In genomic region chr11:67439321-67440228, GRCh38 we compare ENCODE assay signal across 8 cellular contexts. TPM values are rescaled to one million over a fixed set of nuclear protein-coding genes. Genes with fewer than 3 reads are reported as not detected.
DNase-seq lines count a peak whose midpoint lies in the region; ATAC-seq, FAIRE-seq and TF ChIP-seq lines count a peak whose summit lies in the region.

No MANE protein-coding gene starts in this region.

- H3K36me3 ChIP-seq in K562 (ENCODE audit: control insufficient read depth, insufficient read depth, low read length) (peaks cover 68% of the 10 kb centered on the region; the same call in 2 of the 3 replicates), mucosa of descending colon (ENCODE audit: low read depth) (no peaks in the 10 kb centered on the region)

- no peak overlapping the region for H3K4me2 ChIP-seq in K562 (ENCODE audit: insufficient read depth, low read length)

- no TSS peak for BruUV-seq in K562 (replicated peaks; lab: Mats Ljungman, UMichigan)

- H3K79me2 ChIP-seq in K562 (ENCODE audit: control insufficient read depth, insufficient read depth, low read length) = peaks cover 8% of the 10 kb centered on the region

- FAIRE-seq in K562 (lab: Jason Lieb, UNC) = no peak

- WGBS in K562 (ENCODE audit: insufficient coverage, low coverage, missing lambda C conversion rate) = 87% methylated on average over 22 of the region's 31 CpGs

- no peak for TF ChIP-seq EP300 in K562 (IDR thresholded peaks at IDR 0.05; ENCODE audit: low read length)

- H4K20me1 ChIP-seq in K562 (replicated peaks; ENCODE audit: control insufficient read depth, insufficient read depth, low read length) = no peaks in the 10 kb centered on the region

- intact Hi-C loops in K562 (cut with micrococcal nuclease) (no loop called here), mucosa of descending colon (cut with DNase I, micrococcal nuclease) (no loop called here)

- peak in 1 of 2 experiments; percentile 31; a peak in 1 of 4 replicates for TF ChIP-seq RAD21 in K562 (CRISPR knock-in tag; conservative IDR thresholded peaks at IDR 0.05 in 1 of 2, IDR thresholded peaks at IDR 0.05 in 1 of 2)

- in situ Hi-C loops in K562 (cut with MboI) = no loop called here

- H3K27me3 ChIP-seq in K562 (ENCODE audit: control insufficient read depth in 2 of 2, insufficient read depth in 2 of 2, low read length in 2 of 2) = no peaks in the 10 kb centered on the region

- H3K4me3 ChIP-seq in K562 = no peak overlapping the region
- H3K4me3 ChIP-seq in mucosa of descending colon = no peak overlapping the region

- CTCF ChIA-PET in K562 (lab: Yijun Ruan, JAX; ENCODE audit: low intra/inter-chr PET ratio) = no interaction called here

- H3K9ac ChIP-seq in K562 (ENCODE audit: insufficient read depth in 1 of 2, low read depth in 2 of 2, low read length in 2 of 2) = peak overlapping the region in 1 of 2 experiments; percentile 73; a peak in 1 of 4 replicates

- 0 out of 3 replicates have a peak overlapping the region, but pooled peaks have one; percentile 28 for H3K27ac ChIP-seq in K562 (ENCODE audit: extremely low read depth, low read depth, low read length)

- no peak for ATAC-seq in K562
- ATAC-seq in mucosa of descending colon = peak; percentile 2
- ATAC-seq in GM21737 (IDR thresholded peaks at IDR 0.05; ENCODE audit: unreplicated experiment) = no peak
- no peak for ATAC-seq in HG02981 (IDR thresholded peaks at IDR 0.05; ENCODE audit: unreplicated experiment)
- no peak for ATAC-seq in GM21619 (IDR thresholded peaks at IDR 0.05; ENCODE audit: unreplicated experiment)

- H3K4me1 ChIP-seq in K562 (replicated peaks in 1 of 2; ENCODE audit: control insufficient read depth in 2 of 2, insufficient read depth in 2 of 2, low read length in 2 of 2) = peaks cover 18 to 91% of the 10 kb centered on the region in 2 experiments
- peaks cover 19% of the 10 kb centered on the region for H3K4me1 ChIP-seq in mucosa of descending colon (ENCODE audit: low read depth)

- TF ChIP-seq POLR2A in K562 (conservative IDR thresholded peaks at IDR 0.05) = peak; percentile 15; the same call in 1 of the 2 replicates

- POLR2A ChIA-PET in K562 (lab: Yijun Ruan, JAX) = interaction anchor here (0.5 to 3.0 kb wide), 10 partner anchors 8 to 512 kb away, joined by 3 to 21 read pairs (median 3); partner anchors contain the start of gene RPS6KB2

- H3K9me1 ChIP-seq in K562 (ENCODE audit: control insufficient read depth, insufficient read depth, low read length) = peaks cover 4% of the 10 kb centered on the region

- no peaks in the 10 kb centered on the region for H3K9me3 ChIP-seq in K562 (replicated peaks; ENCODE audit: control insufficient read depth, insufficient read depth, low read depth, low read length)
- H3K9me3 ChIP-seq in mucosa of descending colon = no peaks in the 10 kb centered on the region

- peak; percentile 65 for DNase-seq in activated CD4-positive, alpha-beta T cell treated with anti-CD3 and anti-CD28 coated beads for 48 hours
- no peak for DNase-seq in activated CD4-positive, alpha-beta T cell treated with anti-CD3 and anti-CD28 coated beads for 4 hours
- DNase-seq in MV-4-11 (lab: John Stamatoyannopoulos, UW) (peak; percentile 19), K562 (ENCODE audit: extremely low read depth in 1 of 4, low spot score in 3 of 4) (no peak), mucosa of descending colon (peak in 1 of 3 donors; percentile 67)

- TF ChIP-seq CTCF in K562 (IDR thresholded peaks at IDR 0.05 in 2 of 3, conservative IDR thresholded peaks at IDR 0.05 in 1 of 3; ENCODE audit: insufficient read depth in 2 of 3, low read depth in 1 of 3, low read length in 3 of 3) (peak in 2 of 3 experiments; percentile 39 to 43; a peak in 3 of 6 replicates), mucosa of descending colon (IDR thresholded peaks at IDR 0.05) (no peak)

- H2AFZ ChIP-seq in K562 (ENCODE audit: low read depth, low read length) = no peak overlapping the region

RNA-seq across cellular contexts. Expression of gene PTPRCAP, which starts 2.1 kb away (rescaled TPM):
- total RNA-seq in K562 (2011; cell fraction: chromatin; rRNA removed; ENCODE audit: low replicate concordance) = 2.2 and 10.5 TPM in 2 replicates
- 8.8 and 10.2 TPM in 2 replicates for total RNA-seq in K562 (2011; cell fraction: nucleolus; rRNA removed)
- 1.9 and 2.4 TPM in 2 replicates for total RNA-seq in K562 (2011; cell fraction: nucleoplasm; rRNA removed)
- total RNA-seq in K562 (2014; rRNA removed) (0.45 and 1.9 TPM in 2 replicates), K562 (2014; rRNA removed; fragmentation: Illumina TruSeq; extraction: Trizol) (not detected in 2 replicates), K562 (2015; rRNA removed; fragmentation: Illumina TruSeq; extraction: Trizol) (0.22 and 0.49 TPM in 2 replicates), K562 (2021) (1.1 and 1.5 TPM in 2 replicates), mucosa of descending colon (10 to 100 TPM in 2 of 3 donors, 1 to 10 TPM in 1; 7.2 to 13.6 (median 10.0) TPM)
- polyA plus RNA-seq in K562 (2011; rRNA removed) (0.51 and 0.64 TPM in 2 replicates), K562 (2014; fragmentation: Illumina TruSeq; extraction: Trizol) (not detected in 2 replicates), K562 (2014; fragmentation: Nextera tagmentation; extraction: Ambion mirVana) (not detected), K562 (2014; rRNA removed) (0.85 and 2.0 TPM in 2 replicates)
- 0.41 and 2.2 TPM in 2 replicates for polyA plus RNA-seq in K562 (2011; cell fraction: cytosol; rRNA removed)
- polyA plus RNA-seq in K562 (2011; cell fraction: nucleus; rRNA removed) = 10.9 and 26.0 TPM in 2 replicates
- polyA plus RNA-seq in K562 (2012) = 1.5 and 3.4 TPM in 2 replicates
- 0.18 and 0.21 TPM in 2 replicates for polyA minus RNA-seq in K562 (2011; rRNA and poly(A)+ RNA removed)
- not detected in 2 replicates for polyA minus RNA-seq in K562 (2011; cell fraction: cytosol; rRNA and poly(A)+ RNA removed)
- polyA minus RNA-seq in K562 (2011; cell fraction: nucleus; rRNA and poly(A)+ RNA removed) = 1.4 and 3.2 TPM in 2 replicates

RNA-seq across cellular contexts. Expression of gene CORO1B, which starts 3.7 kb away (rescaled TPM):
- 31.2 and 107 TPM in 2 replicates for total RNA-seq in K562 (2011; cell fraction: chromatin; rRNA removed; ENCODE audit: low replicate concordance)
- 111 and 119 TPM in 2 replicates for total RNA-seq in K562 (2011; cell fraction: nucleolus; rRNA removed)
- total RNA-seq in K562 (2011; cell fraction: nucleoplasm; rRNA removed) = 33.6 and 41.0 TPM in 2 replicates
- 120 and 167 TPM in 2 replicates for total RNA-seq in K562 (2014; rRNA removed)
- total RNA-seq in K562 (2014; rRNA removed; fragmentation: Illumina TruSeq; extraction: Trizol) = 5.2 and 14.6 TPM in 2 replicates
- 73.6 and 73.9 TPM in 2 replicates for total RNA-seq in K562 (2015; rRNA removed; fragmentation: Illumina TruSeq; extraction: Trizol)
- total RNA-seq in K562 (2021) = 98.1 and 107 TPM in 2 replicates
- polyA plus RNA-seq in K562 (2011; rRNA removed) = 45.1 and 84.3 TPM in 2 replicates
- 89.0 and 162 TPM in 2 replicates for polyA plus RNA-seq in K562 (2011; cell fraction: cytosol; rRNA removed)
- 134 and 224 TPM in 2 replicates for polyA plus RNA-seq in K562 (2011; cell fraction: nucleus; rRNA removed)
- 82.1 and 171 TPM in 2 replicates for polyA plus RNA-seq in K562 (2012)
- polyA plus RNA-seq in K562 (2014; fragmentation: Illumina TruSeq; extraction: Trizol) = 66.3 and 93.6 TPM in 2 replicates
- 1 to 10 TPM in 1 of 2 experiments, under 1 TPM in 1; 0.23 to 1.0 TPM for polyA plus RNA-seq in K562 (2014; fragmentation: Nextera tagmentation; extraction: Ambion mirVana)
- 87.8 and 98.1 TPM in 2 replicates for polyA plus RNA-seq in K562 (2014; rRNA removed)
- 26.3 and 36.5 TPM in 2 replicates for polyA minus RNA-seq in K562 (2011; rRNA and poly(A)+ RNA removed)
- polyA minus RNA-seq in K562 (2011; cell fraction: cytosol; rRNA and poly(A)+ RNA removed) = 64.5 and 70.8 TPM in 2 replicates
- 51.2 and 64.8 TPM in 2 replicates for polyA minus RNA-seq in K562 (2011; cell fraction: nucleus; rRNA and poly(A)+ RNA removed)
- total RNA-seq in mucosa of descending colon = 100 to 1,000 TPM; 133 to 240 (median 184) TPM

RNA-seq across cellular contexts. Expression of gene RPS6KB2, which starts 11.3 kb away (rescaled TPM):
- 106 and 334 TPM in 2 replicates for total RNA-seq in K562 (2011; cell fraction: chromatin; rRNA removed; ENCODE audit: low replicate concordance)
- total RNA-seq in K562 (2011; cell fraction: nucleolus; rRNA removed) = 232 and 293 TPM in 2 replicates
- 151 and 161 TPM in 2 replicates for total RNA-seq in K562 (2011; cell fraction: nucleoplasm; rRNA removed)
- 115 and 132 TPM in 2 replicates for total RNA-seq in K562 (2014; rRNA removed)
- total RNA-seq in K562 (2014; rRNA removed; fragmentation: Illumina TruSeq; extraction: Trizol) = 23.8 and 33.6 TPM in 2 replicates
- 73.0 and 74.5 TPM in 2 replicates for total RNA-seq in K562 (2015; rRNA removed; fragmentation: Illumina TruSeq; extraction: Trizol)
- 98.8 and 101 TPM in 2 replicates for total RNA-seq in K562 (2021)
- 75.5 and 82.6 TPM in 2 replicates for polyA plus RNA-seq in K562 (2011; rRNA removed)
- 85.9 and 172 TPM in 2 replicates for polyA plus RNA-seq in K562 (2011; cell fraction: cytosol; rRNA removed)
- 259 and 345 TPM in 2 replicates for polyA plus RNA-seq in K562 (2011; cell fraction: nucleus; rRNA removed)
- polyA plus RNA-seq in K562 (2012) = 64.6 and 80.7 TPM in 2 replicates
- 84.2 and 101 TPM in 2 replicates for polyA plus RNA-seq in K562 (2014; fragmentation: Illumina TruSeq; extraction: Trizol)
- polyA plus RNA-seq in K562 (2014; fragmentation: Nextera tagmentation; extraction: Ambion mirVana) = 1 to 10 TPM in 1 of 2 experiments, under 1 TPM in 1; 0.42 to 3.1 TPM
- polyA plus RNA-seq in K562 (2014; rRNA removed) = 122 and 132 TPM in 2 replicates
- polyA minus RNA-seq in K562 (2011; rRNA and poly(A)+ RNA removed) = 44.1 and 67.9 TPM in 2 replicates
- polyA minus RNA-seq in K562 (2011; cell fraction: cytosol; rRNA and poly(A)+ RNA removed) = 44.3 and 51.4 TPM in 2 replicates
- polyA minus RNA-seq in K562 (2011; cell fraction: nucleus; rRNA and poly(A)+ RNA removed) = 68.7 and 72.5 TPM in 2 replicates
- total RNA-seq in mucosa of descending colon = 10 to 100 TPM; 43.1 to 51.6 (median 45.4) TPM

RNA-seq across cellular contexts. Expression of gene GPR152, which starts 13.0 kb away (rescaled TPM):
- total RNA-seq in K562 (2011; cell fraction: chromatin; rRNA removed; ENCODE audit: low replicate concordance) = not detected in 2 replicates
- not detected in 2 replicates for total RNA-seq in K562 (2011; cell fraction: nucleolus; rRNA removed)
- not detected in 2 replicates for total RNA-seq in K562 (2011; cell fraction: nucleoplasm; rRNA removed)
- total RNA-seq in K562 (2014; rRNA removed) (not detected in 2 replicates), K562 (2014; rRNA removed; fragmentation: Illumina TruSeq; extraction: Trizol) (not detected in 2 replicates), K562 (2015; rRNA removed; fragmentation: Illumina TruSeq; extraction: Trizol) (not detected in 2 replicates), K562 (2021) (not detected in 2 replicates), mucosa of descending colon (not detected)
- polyA plus RNA-seq in K562 (2011; rRNA removed) (not detected in 2 replicates), K562 (2014; fragmentation: Illumina TruSeq; extraction: Trizol) (not detected in 2 replicates), K562 (2014; fragmentation: Nextera tagmentation; extraction: Ambion mirVana) (not detected), K562 (2014; rRNA removed) (not detected in 2 replicates)
- polyA plus RNA-seq in K562 (2011; cell fraction: cytosol; rRNA removed) = not detected in 2 replicates
- polyA plus RNA-seq in K562 (2011; cell fraction: nucleus; rRNA removed) = not detected in 2 replicates
- polyA plus RNA-seq in K562 (2012) = not detected in 2 replicates
- polyA minus RNA-seq in K562 (2011; rRNA and poly(A)+ RNA removed) = not detected in 2 replicates
- not detected in 2 replicates for polyA minus RNA-seq in K562 (2011; cell fraction: cytosol; rRNA and poly(A)+ RNA removed)
- polyA minus RNA-seq in K562 (2011; cell fraction: nucleus; rRNA and poly(A)+ RNA removed) = not detected in 2 replicates

RNA-seq across cellular contexts. Expression of gene CABP4, which starts 15.6 kb away (rescaled TPM):
- total RNA-seq in K562 (2011; cell fraction: chromatin; rRNA removed; ENCODE audit: low replicate concordance) = not detected in 2 replicates
- total RNA-seq in K562 (2011; cell fraction: nucleolus; rRNA removed) = 0.92 TPM in 1 of 2 replicates, not detected in the other
- 1.0 TPM in 1 of 2 replicates, not detected in the other for total RNA-seq in K562 (2011; cell fraction: nucleoplasm; rRNA removed)
- total RNA-seq in K562 (2014; rRNA removed) (not detected in 2 replicates), K562 (2014; rRNA removed; fragmentation: Illumina TruSeq; extraction: Trizol) (not detected in 2 replicates), K562 (2015; rRNA removed; fragmentation: Illumina TruSeq; extraction: Trizol) (0.11 TPM in 1 of 2 replicates, not detected in the other), K562 (2021) (not detected in 2 replicates), mucosa of descending colon (1 to 10 TPM in 2 of 3 donors, under 1 TPM in 1; 0.95 to 1.9 (median 1.2) TPM)
- polyA plus RNA-seq in K562 (2011; rRNA removed) (0.08 TPM in 1 of 2 replicates, not detected in the other), K562 (2014; fragmentation: Illumina TruSeq; extraction: Trizol) (not detected in 2 replicates), K562 (2014; fragmentation: Nextera tagmentation; extraction: Ambion mirVana) (not detected), K562 (2014; rRNA removed) (not detected in 2 replicates)
- polyA plus RNA-seq in K562 (2011; cell fraction: cytosol; rRNA removed) = 0.16 TPM in 1 of 2 replicates, not detected in the other
- 0.26 TPM in 1 of 2 replicates, not detected in the other for polyA plus RNA-seq in K562 (2011; cell fraction: nucleus; rRNA removed)
- polyA plus RNA-seq in K562 (2012) = 0.14 and 0.20 TPM in 2 replicates
- polyA minus RNA-seq in K562 (2011; rRNA and poly(A)+ RNA removed) = not detected in 2 replicates
- polyA minus RNA-seq in K562 (2011; cell fraction: cytosol; rRNA and poly(A)+ RNA removed) = not detected in 2 replicates
- not detected in 2 replicates for polyA minus RNA-seq in K562 (2011; cell fraction: nucleus; rRNA and poly(A)+ RNA removed)

Comparison
In these comparisons a context has a peak if more than half of its experiments do, and no peak if none do; other contexts are left out.
1. DNase-seq: peak in activated CD4-positive, alpha-beta T cell treated with anti-CD3 and anti-CD28 coated beads for 48 hours (single experiment) and MV-4-11 (single experiment); none in activated CD4-positive, alpha-beta T cell treated with anti-CD3 and anti-CD28 coated beads for 4 hours (0 of 2) and K562 (0 of 4).